8 cellular contexts compared by ENCODE assay signal in genomic region chr6:108117427-108118358, GRCh38. TPM values are rescaled to one million over a fixed set of nuclear protein-coding genes. Genes with fewer than 3 reads are reported as not detected.
DNase-seq lines count a peak whose midpoint lies in the region; ATAC-seq and TF ChIP-seq lines count a peak whose summit lies in the region.

No MANE protein-coding gene starts in this region.

- peaks cover 65% of the 10 kb centered on the region for H4K20me1 ChIP-seq in neural progenitor cell (ENCODE audit: low read depth)

- no peaks in the 10 kb centered on the region for H3K79me2 ChIP-seq in neural progenitor cell (ENCODE audit: low read depth)

- H3K27ac Mint-ChIP-seq in activated CD4-positive, alpha-beta memory T cell treated with anti-CD3 and anti-CD28 coated beads for 36 hours: peak overlapping the region; percentile 4
- no peak overlapping the region for H3K27ac Mint-ChIP-seq in neural progenitor cell

- peaks cover 47% of the 10 kb centered on the region for H3K4me1 ChIP-seq in neural progenitor cell

- H3K4me3 Mint-ChIP-seq in activated CD4-positive, alpha-beta memory T cell treated with anti-CD3 and anti-CD28 coated beads for 36 hours: peak overlapping the region; percentile 65
- peak overlapping the region; percentile 79 for H3K4me3 Mint-ChIP-seq in neural progenitor cell

- intact Hi-C loops in activated CD4-positive, alpha-beta memory T cell treated with anti-CD3 and anti-CD28 coated beads for 36 hours (cut with micrococcal nuclease): loop anchor here (2.0 to 5.0 kb wide), 4 partner anchors 15 to 145 kb away; partner anchors contain the start of gene SNX3

- CTCF ChIA-PET in activated CD4-positive, alpha-beta memory T cell treated with anti-CD3 and anti-CD28 coated beads for 36 hours (lab: Charles Lee): interaction anchor here (2.1 kb wide), 1 partner anchor 51 kb away, joined by 7 read pairs; no protein-coding TSS in a partner anchor

- H2AFZ ChIP-seq in neural progenitor cell (replicated peaks): peak overlapping the region; percentile 69

- peaks cover 85% of the 10 kb centered on the region for H3K27me3 Mint-ChIP-seq in activated CD4-positive, alpha-beta memory T cell treated with anti-CD3 and anti-CD28 coated beads for 36 hours
- peaks cover 80% of the 10 kb centered on the region for H3K27me3 Mint-ChIP-seq in neural progenitor cell (ENCODE audit: insufficient read depth, low read depth)

- H3K4me2 ChIP-seq in neural progenitor cell: peak overlapping the region; percentile 81

- no peaks in the 10 kb centered on the region for H3K36me3 ChIP-seq in neural progenitor cell

- no peak overlapping the region for H3K27ac ChIP-seq in neural progenitor cell

- DNase-seq in ELF-1 (ENCODE audit: low read depth, low spot score) (peak; percentile 64), fibroblast of the aortic adventitia (ENCODE audit: low read depth) (peak; percentile 36), neural progenitor cell (ENCODE audit: low spot score) (peak; percentile 63), mesenteric fat pad (ENCODE audit: low spot score) (no peak), NCI-H2227 treated with DMSO at 0.1 percent for 48 hours (lab: John Stamatoyannopoulos, UW) (no peak)
- DNase-seq in activated CD4-positive, alpha-beta memory T cell treated with anti-CD3 and anti-CD28 coated beads for 36 hours: peak; percentile 35

- ATAC-seq in HG03045 (IDR thresholded peaks at IDR 0.05; ENCODE audit: unreplicated experiment): peak; percentile 55
- ATAC-seq in GM19035 (IDR thresholded peaks at IDR 0.05; ENCODE audit: unreplicated experiment): no peak

- peaks cover 100% of the 10 kb centered on the region for H3K27me3 ChIP-seq in neural progenitor cell

- peaks cover 43% of the 10 kb centered on the region for H3F3A ChIP-seq in neural progenitor cell (ENCODE audit: low read depth)

- POLR2A ChIA-PET in activated CD4-positive, alpha-beta memory T cell treated with anti-CD3 and anti-CD28 coated beads for 36 hours (lab: Charles Lee): no interaction called here

- no peaks in the 10 kb centered on the region for H3K36me3 Mint-ChIP-seq in activated CD4-positive, alpha-beta memory T cell treated with anti-CD3 and anti-CD28 coated beads for 36 hours
- H3K36me3 Mint-ChIP-seq in neural progenitor cell: no peaks in the 10 kb centered on the region

- H3K9ac ChIP-seq in neural progenitor cell: no peak overlapping the region

- no peak for TF ChIP-seq CTCF in fibroblast of the aortic adventitia (IDR thresholded peaks at IDR 0.05; ENCODE audit: insufficient read depth, low read length)
- peak; percentile 3 for TF ChIP-seq CTCF in neural progenitor cell (IDR thresholded peaks at IDR 0.05)

- H3K9me3 Mint-ChIP-seq in activated CD4-positive, alpha-beta memory T cell treated with anti-CD3 and anti-CD28 coated beads for 36 hours: no peaks in the 10 kb centered on the region
- no peaks in the 10 kb centered on the region for H3K9me3 Mint-ChIP-seq in neural progenitor cell

- H3K4me1 Mint-ChIP-seq in activated CD4-positive, alpha-beta memory T cell treated with anti-CD3 and anti-CD28 coated beads for 36 hours (ENCODE audit: low read depth): peaks cover 53% of the 10 kb centered on the region
- H3K4me1 Mint-ChIP-seq in neural progenitor cell: peaks cover 57% of the 10 kb centered on the region

- no peaks in the 10 kb centered on the region for H3K9me3 ChIP-seq in neural progenitor cell (ENCODE audit: low read depth)

- H3K4me3 ChIP-seq in fibroblast of the aortic adventitia (ENCODE audit: low read depth, low read length) (peak overlapping the region; percentile 73), neural progenitor cell (peak overlapping the region; percentile 48)

RNA-seq across cellular contexts. Expression of gene OSTM1, which starts 43.2 kb away (rescaled TPM):
- total RNA-seq in activated CD4-positive, alpha-beta memory T cell treated with anti-CD3 and anti-CD28 coated beads for 36 hours: 10 to 100 TPM; 14.0 to 16.3 TPM
- 44.1 and 165 TPM in 2 replicates for total RNA-seq in fibroblast of the aortic adventitia (ENCODE audit: low replicate concordance)
- total RNA-seq in neural progenitor cell (ENCODE audit: low replicate concordance): 18.0 and 42.8 TPM in 2 replicates
- total RNA-seq in mesenteric fat pad: 106 TPM

RNA-seq across cellular contexts. Expression of gene NR2E1, which starts 48.1 kb away (rescaled TPM):
- total RNA-seq in activated CD4-positive, alpha-beta memory T cell treated with anti-CD3 and anti-CD28 coated beads for 36 hours: not detected
- total RNA-seq in fibroblast of the aortic adventitia (ENCODE audit: low replicate concordance): not detected in 2 replicates
- 0.25 and 1.0 TPM in 2 replicates for total RNA-seq in neural progenitor cell (ENCODE audit: low replicate concordance)
- total RNA-seq in mesenteric fat pad: not detected

Comparison
In these comparisons a context has a peak if more than half of its experiments do, and no peak if none do; other contexts are left out.
1. DNase-seq: peak in ELF-1 (single experiment), activated CD4-positive, alpha-beta memory T cell treated with anti-CD3 and anti-CD28 coated beads for 36 hours (single experiment), fibroblast of the aortic adventitia (single experiment) and neural progenitor cell (single experiment); none in mesenteric fat pad (single experiment) and NCI-H2227 treated with DMSO at 0.1 percent for 48 hours (single experiment).